15 cellular contexts compared by ENCODE assay signal in the genomic region with DNA sequence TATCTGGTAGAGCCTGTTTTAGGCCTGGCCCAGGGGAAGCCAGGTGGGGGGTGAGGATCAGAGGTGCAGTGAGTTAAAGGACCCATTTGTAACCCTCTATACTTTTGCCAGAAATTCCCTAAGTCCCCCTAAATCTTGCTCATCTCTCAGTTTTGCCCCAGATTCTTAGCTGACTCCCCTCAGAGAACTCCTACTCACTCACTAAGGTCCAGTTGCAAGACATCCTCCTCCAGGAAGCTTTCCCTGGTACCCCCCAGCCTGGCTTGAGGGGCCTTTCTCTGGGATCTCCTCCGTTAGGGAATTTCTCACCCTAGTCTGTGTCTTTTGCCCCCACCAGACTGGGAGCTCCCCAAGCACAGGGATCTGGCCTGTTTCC. TPM values are rescaled to one million over a fixed set of nuclear protein-coding genes. Genes with fewer than 3 reads are reported as not detected.
DNase-seq lines count a peak whose midpoint lies in the region; ATAC-seq, FAIRE-seq and TF ChIP-seq lines count a peak whose summit lies in the region.
"Had no signal": no experiment of that assay in that cellular context is flagged by ENCODE, and none has a peak within 500 bp of the region (broad histone marks: within the 10 kb centered on the region; RNA-seq: fewer than 3 reads in every experiment).

No MANE protein-coding gene starts in this region.

- peaks cover 13% of the 10 kb centered on the region for H3K4me1 Mint-ChIP-seq in astrocyte (ENCODE audit: low read depth, unreplicated experiment)

- no peak for FAIRE-seq in astrocyte (lab: Jason Lieb, UNC)

- H3K9ac ChIP-seq in astrocyte (ENCODE audit: low read length), result no peak overlapping the region

- H3F3A ChIP-seq in DOHH2 (ENCODE audit: control insufficient read depth, insufficient read depth), result peaks cover 3% of the 10 kb centered on the region

- no peaks in the 10 kb centered on the region for H4K20me1 ChIP-seq in DOHH2 (ENCODE audit: control insufficient read depth, insufficient read depth, low read depth, low read length)
- H4K20me1 ChIP-seq in astrocyte (ENCODE audit: insufficient read depth, low read length), result no peaks in the 10 kb centered on the region
- no peaks in the 10 kb centered on the region for H4K20me1 ChIP-seq in osteoblast (ENCODE audit: insufficient read depth, low read length)

- H2AFZ ChIP-seq in ACC112 (ENCODE audit: low read length, unreplicated experiment), result no peak overlapping the region
- peak overlapping the region; percentile 24 for H2AFZ ChIP-seq in astrocyte (ENCODE audit: low read depth, low read length)
- peak overlapping the region; percentile 66 for H2AFZ ChIP-seq in osteoblast (ENCODE audit: low read length)

- TF ChIP-seq CTCF in DOHH2 (IDR thresholded peaks at IDR 0.05; ENCODE audit: low read depth, low read length, poor library complexity, severe bottlenecking) (no peak), astrocyte (IDR thresholded peaks at IDR 0.05; ENCODE audit: insufficient read depth, low read depth, low read length) (no peak), osteoblast (IDR thresholded peaks at IDR 0.05; ENCODE audit: extremely low read depth, low read depth, low read length) (no peak), foreskin keratinocyte (conservative IDR thresholded peaks at IDR 0.05) (no peak), omental fat pad (IDR thresholded peaks at IDR 0.05) (no peak)

- ATAC-seq in GM21723 (IDR thresholded peaks at IDR 0.05; ENCODE audit: unreplicated experiment) (no peak), foreskin keratinocyte (no peak), omental fat pad (ENCODE audit: low FRiP score) (no peak)
- ATAC-seq: body of pancreas; effector memory CD8-positive, alpha-beta T cell had no signal

- H3K27me3 ChIP-seq in ACC112 (ENCODE audit: insufficient read depth, low read length) (no peaks in the 10 kb centered on the region), DOHH2 (ENCODE audit: control insufficient read depth, low read length) (no peaks in the 10 kb centered on the region), astrocyte (ENCODE audit: insufficient read depth, low read length) (no peaks in the 10 kb centered on the region), osteoblast (ENCODE audit: insufficient read depth, low read length) (no peaks in the 10 kb centered on the region), foreskin keratinocyte (no peaks in the 10 kb centered on the region)
- H3K27me3 ChIP-seq: body of pancreas had no signal

- H3K9me2 ChIP-seq in DOHH2 (replicated peaks; ENCODE audit: control insufficient read depth, low read length), result no peaks in the 10 kb centered on the region

- H3K27me3 Mint-ChIP-seq in astrocyte (ENCODE audit: low read depth, unreplicated experiment), result no peaks in the 10 kb centered on the region
- H3K27me3 Mint-ChIP-seq: effector memory CD8-positive, alpha-beta T cell had no signal

- H3K79me2 ChIP-seq in ACC112 (ENCODE audit: control insufficient read depth, insufficient read depth, low read length, unreplicated experiment) (no peaks in the 10 kb centered on the region), DOHH2 (ENCODE audit: control insufficient read depth, low read length) (no peaks in the 10 kb centered on the region), astrocyte (ENCODE audit: insufficient read depth, low read length) (no peaks in the 10 kb centered on the region), osteoblast (ENCODE audit: insufficient read depth, low read length) (no peaks in the 10 kb centered on the region)

- H3K4me3 Mint-ChIP-seq in astrocyte (ENCODE audit: unreplicated experiment), result no peak overlapping the region
- H3K4me3 Mint-ChIP-seq: effector memory CD8-positive, alpha-beta T cell had no signal

- H3K36me3 Mint-ChIP-seq in astrocyte (ENCODE audit: low read depth, unreplicated experiment), result no peaks in the 10 kb centered on the region

- H3K9me3 Mint-ChIP-seq in astrocyte (ENCODE audit: unreplicated experiment), result peaks cover 4% of the 10 kb centered on the region
- H3K9me3 Mint-ChIP-seq: effector memory CD8-positive, alpha-beta T cell had no signal

- no peaks in the 10 kb centered on the region for H3K9me3 ChIP-seq in DOHH2 (ENCODE audit: control insufficient read depth, insufficient read depth, low read length)
- no peaks in the 10 kb centered on the region for H3K9me3 ChIP-seq in astrocyte (ENCODE audit: insufficient read depth, low read depth, low read length)
- no peaks in the 10 kb centered on the region for H3K9me3 ChIP-seq in osteoblast (ENCODE audit: low read depth, low read length)
- H3K9me3 ChIP-seq: body of pancreas had no signal

- H3K4me3 ChIP-seq in ACC112 (ENCODE audit: low read depth, low read length) (no peak overlapping the region), DOHH2 (ENCODE audit: low read length) (no peak overlapping the region), astrocyte (ENCODE audit: insufficient read depth, low read depth, low read length) (no peak overlapping the region), osteoblast (ENCODE audit: insufficient read depth, low read length) (no peak overlapping the region)
- H3K4me3 ChIP-seq: body of pancreas had no signal

- H3K36me3 ChIP-seq in ACC112 (ENCODE audit: insufficient read depth, low read length), result no peaks in the 10 kb centered on the region
- no peaks in the 10 kb centered on the region for H3K36me3 ChIP-seq in DOHH2 (ENCODE audit: control insufficient read depth, low read length)
- H3K36me3 ChIP-seq in astrocyte (ENCODE audit: insufficient read depth, low read length), result no peaks in the 10 kb centered on the region
- no peaks in the 10 kb centered on the region for H3K36me3 ChIP-seq in osteoblast (ENCODE audit: insufficient read depth, low read length)

- H3K27ac ChIP-seq in ACC112 (ENCODE audit: low read depth, low read length), result peak overlapping the region; percentile 34
- no peak overlapping the region for H3K27ac ChIP-seq in DOHH2 (ENCODE audit: low read depth, low read length)
- H3K27ac ChIP-seq in astrocyte (ENCODE audit: low read depth, low read length), result no peak overlapping the region
- H3K27ac ChIP-seq in osteoblast (ENCODE audit: low read depth, low read length), result no peak overlapping the region
- no peak overlapping the region for H3K27ac ChIP-seq in foreskin keratinocyte

- H3K27ac Mint-ChIP-seq in astrocyte (ENCODE audit: unreplicated experiment), result no peak overlapping the region

- peak overlapping the region; percentile 21; the same call in 1 of the 2 replicates for H3K4me2 ChIP-seq in DOHH2 (ENCODE audit: low read length)
- no peak overlapping the region for H3K4me2 ChIP-seq in astrocyte (ENCODE audit: low read length)
- no peak overlapping the region for H3K4me2 ChIP-seq in osteoblast (ENCODE audit: insufficient read depth, low read length)

- DNase-seq in astrocyte (ENCODE audit: low read depth) (no peak), osteoblast (ENCODE audit: insufficient read length, low spot score, missing footprints) (peak; percentile 70), foreskin keratinocyte (no peak), omental fat pad (ENCODE audit: low spot score) (no peak), NCI-H187 treated with DMSO at 0.1 percent for 48 hours (lab: John Stamatoyannopoulos, UW) (no peak)
- DNase-seq: effector memory CD8-positive, alpha-beta T cell; GOT3; head of caudate nucleus; NCI-H524 treated with DMSO at 0.1 percent for 48 hours; stimulated activated CD4-positive, alpha-beta T cell treated with anti-CD3 and anti-CD28 coated beads, Interleukin-2, amount 100 ng/mL, for 48 hours had no signal

- H3K4me1 ChIP-seq in ACC112 (ENCODE audit: control insufficient read depth, insufficient read depth, low read length, unreplicated experiment) (peaks cover 7% of the 10 kb centered on the region), DOHH2 (ENCODE audit: control insufficient read depth, low read length) (peaks cover 18% of the 10 kb centered on the region), astrocyte (ENCODE audit: insufficient read depth, low read length) (peaks cover 19% of the 10 kb centered on the region), osteoblast (ENCODE audit: insufficient read depth, low read length) (peaks cover 27% of the 10 kb centered on the region), foreskin keratinocyte (no peaks in the 10 kb centered on the region)

RNA-seq across cellular contexts. Expression of gene TSKS, which starts 1.9 kb away (rescaled TPM):
- total RNA-seq in astrocyte (not detected in 2 replicates), osteoblast (not detected in 2 replicates), foreskin keratinocyte (0.10 and 0.18 TPM in 2 replicates), omental fat pad (10 to 100 TPM in 1 of 4 donors, under 1 TPM in 3; 0.36 to 14.2 (median 0.44) TPM)
- polyA plus RNA-seq in foreskin keratinocyte, result 0.13 and 0.15 TPM in 2 replicates
- total RNA-seq: G401 had no signal

RNA-seq across cellular contexts. Expression of gene AP2A1, which starts 5.6 kb away (rescaled TPM):
- 163 and 168 TPM in 2 replicates for total RNA-seq in astrocyte
- total RNA-seq in osteoblast, result 93.1 and 98.1 TPM in 2 replicates
- total RNA-seq in foreskin keratinocyte, result 68.0 and 70.1 TPM in 2 replicates
- polyA plus RNA-seq in foreskin keratinocyte, result 58.2 and 60.9 TPM in 2 replicates
- 10 to 100 TPM; 63.9 to 88.0 (median 72.4) TPM for total RNA-seq in omental fat pad

RNA-seq across cellular contexts. Expression of gene FUZ, which starts 51.9 kb away (rescaled TPM):
- total RNA-seq in astrocyte (8.9 and 9.8 TPM in 2 replicates), osteoblast (18.6 and 29.7 TPM in 2 replicates), foreskin keratinocyte (10.6 and 12.3 TPM in 2 replicates), omental fat pad (10 to 100 TPM; 10.2 to 20.3 (median 17.0) TPM)
- 13.1 and 15.7 TPM in 2 replicates for polyA plus RNA-seq in foreskin keratinocyte

RNA-seq across cellular contexts. Expression of gene MED25, which starts 56.9 kb away (rescaled TPM):
- 61.3 and 72.2 TPM in 2 replicates for total RNA-seq in astrocyte
- 19.5 and 20.9 TPM in 2 replicates for total RNA-seq in osteoblast
- 24.8 and 25.8 TPM in 2 replicates for total RNA-seq in foreskin keratinocyte
- 37.8 and 41.5 TPM in 2 replicates for polyA plus RNA-seq in foreskin keratinocyte
- 10 to 100 TPM; 14.4 to 32.2 (median 19.6) TPM for total RNA-seq in omental fat pad
